20 cellular contexts compared by ENCODE assay signal in the genomic region with DNA sequence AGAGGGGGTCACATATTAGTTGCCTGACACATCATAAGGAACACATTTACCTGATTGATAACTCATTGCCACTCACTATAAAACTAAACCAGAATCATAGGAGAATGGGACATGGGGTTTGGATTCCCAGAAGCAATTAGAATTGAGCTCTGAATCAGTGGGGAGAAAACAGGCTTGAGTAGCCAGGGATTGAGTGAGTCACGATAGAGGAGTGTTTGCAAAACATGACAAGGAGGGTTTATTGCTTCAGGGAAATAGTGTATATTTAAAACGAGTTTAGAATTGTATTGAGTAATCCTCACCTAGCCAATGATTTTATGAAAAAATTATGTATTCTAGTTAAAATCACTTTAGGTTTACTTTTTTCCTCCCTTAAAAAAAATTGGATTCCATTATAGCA.
A peak's percentile ranks its signal among the peaks of the same experiment; 100 is the strongest.
DNase-seq lines count a peak whose midpoint lies in the region; ATAC-seq, FAIRE-seq and TF ChIP-seq lines count a peak whose summit lies in the region.
"Had no signal": no experiment of that assay in that cellular context is flagged by ENCODE, and none has a peak within 500 bp of the region (broad histone marks: within the 10 kb centered on the region; RNA-seq: fewer than 3 reads in every experiment).

No MANE protein-coding gene starts in this region.

- H3K9me3 ChIP-seq in MG63 = no peaks in the 10 kb centered on the region
- H3K9me3 ChIP-seq in left lung = no peaks in the 10 kb centered on the region
- H3K9me3 ChIP-seq: body of pancreas, neutrophil, right lobe of liver, SK-N-SH had no signal

- FAIRE-seq in H54 (lab: Jason Lieb, UNC) = no peak

- intact Hi-C loops in Calu3 (cut with micrococcal nuclease; ENCODE audit: unreplicated experiment) (loop anchor here (5.0 kb wide), 1 partner anchor 74 kb away; no protein-coding TSS in a partner anchor), left lung (cut with DNase I) (no loop called here)

- H3K27ac ChIP-seq in left lung = no peak overlapping the region
- H3K27ac ChIP-seq: body of pancreas, dorsolateral prefrontal cortex, neutrophil, right lobe of liver had no signal

- TF ChIP-seq CTCF in Calu3 (IDR thresholded peaks at IDR 0.05; ENCODE audit: unreplicated experiment) = no peak
- no peak for TF ChIP-seq CTCF in epithelial cell of esophagus (IDR thresholded peaks at IDR 0.05; ENCODE audit: insufficient read depth, low read depth, low read length, missing control alignments)
- TF ChIP-seq CTCF in left lung (IDR thresholded peaks at IDR 0.05) = no peak

- H3K36me3 Mint-ChIP-seq in Calu3 (ENCODE audit: insufficient read depth, unreplicated experiment) = peaks cover 8% of the 10 kb centered on the region

- BruUV-seq in Calu3 (replicated peaks; lab: Mats Ljungman, UMichigan) = no TSS peak

- peaks cover 0 to 7% of the 10 kb centered on the region in 2 donors for H3K4me1 ChIP-seq in left lung

- DNase-seq in Calu3 = peak; percentile 14
- DNase-seq in MG63 = peak; percentile 3
- peak; percentile 94 for DNase-seq in epithelial cell of esophagus (ENCODE audit: low read depth)
- DNase-seq in left lung = no peak
- no peak for DNase-seq in activated CD4-positive, alpha-beta T cell treated with anti-CD3 and anti-CD28 coated beads, Interleukin-2, amount 50 U/mL, for 48 hours
- no peak for DNase-seq in H54 (ENCODE audit: insufficient read length, low spot score)
- DNase-seq in NCI-H146 treated with DMSO at 0.1 percent for 48 hours (lab: John Stamatoyannopoulos, UW; ENCODE audit: unreplicated experiment) = no peak
- DNase-seq: activated CD4-positive, alpha-beta T cell treated with anti-CD3 and anti-CD28 coated beads for 1 hour; activated naive CD4-positive, alpha-beta T cell treated with Interleukin-2 at 50 U/mL for 16 hours; body of pancreas; dorsolateral prefrontal cortex; NCI-H1417; NCI-H774; right lobe of liver; SK-N-SH; T1000 had no signal

- CTCF ChIA-PET in Calu3 (lab: Charles Lee) = interaction anchor here (0.7 to 1.3 kb wide), 2 partner anchors 12 to 415 kb away, joined by 3 read pairs; no protein-coding TSS in a partner anchor

- no peak overlapping the region for H3K4me3 ChIP-seq in MG63
- no peak overlapping the region for H3K4me3 ChIP-seq in epithelial cell of esophagus (ENCODE audit: low read length)
- no peak overlapping the region for H3K4me3 ChIP-seq in left lung
- H3K4me3 ChIP-seq: body of pancreas, dorsolateral prefrontal cortex, GM23338, right lobe of liver had no signal

- H3K27ac Mint-ChIP-seq in Calu3 (ENCODE audit: unreplicated experiment) = peak overlapping the region; percentile 13
- H3K27ac Mint-ChIP-seq: GM23338 had no signal

- H3K4me1 Mint-ChIP-seq in Calu3 (ENCODE audit: low read depth, unreplicated experiment) = peaks cover 54% of the 10 kb centered on the region

- no peak for TF ChIP-seq POLR2A in H54 (IDR thresholded peaks at IDR 0.05; ENCODE audit: low read depth, low read length)

- peak; percentile 83 for ATAC-seq in left lung
- no peak for ATAC-seq in GM21423 (IDR thresholded peaks at IDR 0.05; ENCODE audit: unreplicated experiment)
- ATAC-seq: body of pancreas, GM23338, Panc1, right lobe of liver had no signal

- H3K27me3 ChIP-seq in MG63 = no peaks in the 10 kb centered on the region
- H3K27me3 ChIP-seq in left lung = no peaks in the 10 kb centered on the region
- H3K27me3 ChIP-seq: body of pancreas, dorsolateral prefrontal cortex, neutrophil, right lobe of liver had no signal

- H3K27me3 Mint-ChIP-seq in Calu3 (ENCODE audit: unreplicated experiment) = no peaks in the 10 kb centered on the region

- no peaks in the 10 kb centered on the region for H3K36me3 ChIP-seq in MG63
- no peaks in the 10 kb centered on the region for H3K36me3 ChIP-seq in left lung
- H3K36me3 ChIP-seq: neutrophil, right lobe of liver had no signal

- H3K9me3 Mint-ChIP-seq in Calu3 (ENCODE audit: low read depth, unreplicated experiment) = peaks cover 4% of the 10 kb centered on the region
- H3K9me3 Mint-ChIP-seq: GM23338 had no signal

- H3K4me3 Mint-ChIP-seq in Calu3 (ENCODE audit: low read depth, unreplicated experiment) = no peak overlapping the region
- H3K4me3 Mint-ChIP-seq: GM23338 had no signal

Comparison
In these comparisons a context has a peak if more than half of its experiments do, and no peak if none do; other contexts are left out.
1. DNase-seq: peak in Calu3 (single experiment), MG63 (single experiment) and epithelial cell of esophagus (single experiment); none in left lung (0 of 2), activated CD4-positive, alpha-beta T cell treated with anti-CD3 and anti-CD28 coated beads, Interleukin-2, amount 50 U/mL, for 48 hours (0 of 2), H54 (single experiment) and NCI-H146 treated with DMSO at 0.1 percent for 48 hours (single experiment).